ENCODE assay signal across 17 cellular contexts in the genomic region with DNA sequence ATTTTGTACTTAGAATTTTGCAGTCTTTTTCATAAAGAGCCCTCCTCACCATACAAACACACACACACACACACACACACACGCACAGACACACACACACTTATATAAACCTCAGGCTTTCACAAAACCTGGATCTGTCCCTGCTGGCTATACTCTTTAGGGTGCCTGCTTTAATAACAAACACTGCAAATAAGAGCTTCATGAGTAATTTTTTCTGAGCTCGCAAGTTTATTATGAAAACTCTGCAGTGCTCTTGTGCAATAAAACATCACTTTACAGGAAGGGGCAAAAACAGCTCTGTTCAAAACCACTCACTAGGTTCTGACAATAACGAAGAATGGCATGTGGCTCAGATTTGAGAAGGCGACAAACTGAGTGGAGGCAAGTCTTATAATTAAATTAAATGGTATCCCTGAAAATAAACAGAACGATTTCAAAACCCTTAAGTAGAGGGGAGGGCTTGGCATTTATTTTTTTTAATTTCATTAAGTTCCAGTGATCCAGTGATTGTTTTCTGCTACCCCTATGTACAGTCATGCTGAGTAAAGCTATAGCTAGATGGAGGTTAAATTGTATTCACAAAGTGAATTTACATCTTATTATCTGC. TPM values are rescaled to one million over a fixed set of nuclear protein-coding genes. Genes with fewer than 3 reads are reported as not detected.
DNase-seq lines count a peak whose midpoint lies in the region; ATAC-seq and TF ChIP-seq lines count a peak whose summit lies in the region.
"Had no signal": no experiment of that assay in that cellular context is flagged by ENCODE, and none has a peak within 500 bp of the region (broad histone marks: within the 10 kb centered on the region; RNA-seq: fewer than 3 reads in every experiment).

No MANE protein-coding gene starts in this region.

- in situ Hi-C loops in GM13976 (cut with MboI; ENCODE audit: low sequenced_read_pairs, unreplicated experiment): loop anchor here (25.0 kb wide), 1 partner anchor 325 kb away; no protein-coding TSS in a partner anchor

- no peak overlapping the region for H3K27ac ChIP-seq in A673 (ENCODE audit: low read depth, low read length, poor library complexity, severe bottlenecking)
- H3K27ac ChIP-seq in coronary artery: no peak overlapping the region
- H3K27ac ChIP-seq: colonic mucosa, foreskin keratinocyte had no signal

- no peaks in the 10 kb centered on the region for H3K9me3 ChIP-seq in A673 (ENCODE audit: low read depth, low read length, poor library complexity, severe bottlenecking)
- H3K9me3 ChIP-seq: colonic mucosa had no signal

- intact Hi-C loops in A673 (cut with micrococcal nuclease; ENCODE audit: unreplicated experiment): no loop called here
- intact Hi-C loops in activated CD8-positive, alpha-beta T cell treated with anti-CD3 and anti-CD28 coated beads for 36 hours (cut with micrococcal nuclease): no loop called here

- TF ChIP-seq CTCF in A673 (conservative IDR thresholded peaks at IDR 0.05; ENCODE audit: low read depth, low read length) (no peak), HFFc6 (IDR thresholded peaks at IDR 0.05) (no peak), coronary artery (IDR thresholded peaks at IDR 0.05) (no peak), GM13976 (IDR thresholded peaks at IDR 0.05; ENCODE audit: borderline replicate concordance, control extremely low read depth, extremely low read depth, insufficient read depth, missing control alignments) (no peak)
- TF ChIP-seq CTCF in activated CD8-positive, alpha-beta T cell treated with anti-CD3 and anti-CD28 coated beads for 36 hours (IDR thresholded peaks at IDR 0.05): no peak

- H3K9me3 Mint-ChIP-seq in HFFc6: no peaks in the 10 kb centered on the region
- H3K9me3 Mint-ChIP-seq in activated CD8-positive, alpha-beta T cell treated with anti-CD3 and anti-CD28 coated beads for 36 hours: no peaks in the 10 kb centered on the region
- H3K9me3 Mint-ChIP-seq: activated naive CD4-positive, alpha-beta T cell treated with anti-CD3 and anti-CD28 coated beads for 36 hours; immature natural killer cell; mesothelial cell of epicardium; type B pancreatic cell had no signal

- no peak overlapping the region for H3K4me3 ChIP-seq in A673 (ENCODE audit: low read depth, low read length, poor library complexity, severe bottlenecking)
- no peak overlapping the region for H3K4me3 ChIP-seq in coronary artery
- H3K4me3 ChIP-seq: colonic mucosa had no signal

- H3K36me3 Mint-ChIP-seq in HFFc6 (ENCODE audit: low read depth): no peaks in the 10 kb centered on the region
- H3K36me3 Mint-ChIP-seq in activated CD8-positive, alpha-beta T cell treated with anti-CD3 and anti-CD28 coated beads for 36 hours (ENCODE audit: low read depth): no peaks in the 10 kb centered on the region
- H3K36me3 Mint-ChIP-seq: immature natural killer cell, mesothelial cell of epicardium, type B pancreatic cell had no signal

- no peak for ATAC-seq in activated CD8-positive, alpha-beta T cell treated with anti-CD3 and anti-CD28 coated beads for 36 hours
- ATAC-seq: foreskin keratinocyte had no signal

- H3K36me3 ChIP-seq in A673 (ENCODE audit: insufficient read depth, low read length, poor library complexity, severe bottlenecking): no peaks in the 10 kb centered on the region
- H3K36me3 ChIP-seq: colonic mucosa had no signal

- POLR2A ChIA-PET in A673 (lab: Charles Lee; ENCODE audit: low non-redundant PET): no interaction called here
- POLR2A ChIA-PET in activated CD8-positive, alpha-beta T cell treated with anti-CD3 and anti-CD28 coated beads for 36 hours (lab: Charles Lee): no interaction called here
- POLR2A ChIA-PET in HEK293T (lab: Yijun Ruan, JAX): no interaction called here

- H3K4me1 Mint-ChIP-seq in HFFc6 (ENCODE audit: low read depth): peaks cover 20% of the 10 kb centered on the region
- H3K4me1 Mint-ChIP-seq in activated CD8-positive, alpha-beta T cell treated with anti-CD3 and anti-CD28 coated beads for 36 hours (ENCODE audit: low read depth): no peaks in the 10 kb centered on the region
- H3K4me1 Mint-ChIP-seq: immature natural killer cell had no signal

- H3K4me1 ChIP-seq in A673 (ENCODE audit: insufficient read depth, low read length, poor library complexity, severe bottlenecking): no peaks in the 10 kb centered on the region
- H3K4me1 ChIP-seq: colonic mucosa had no signal

- peaks cover 8% of the 10 kb centered on the region for H3K27me3 Mint-ChIP-seq in HFFc6 (ENCODE audit: insufficient read depth)
- H3K27me3 Mint-ChIP-seq in activated CD8-positive, alpha-beta T cell treated with anti-CD3 and anti-CD28 coated beads for 36 hours: no peaks in the 10 kb centered on the region
- H3K27me3 Mint-ChIP-seq: type B pancreatic cell had no signal

- no TSS peak for BruUV-seq in A673 (replicated peaks; lab: Mats Ljungman, UMichigan)

- H3K27me3 ChIP-seq in A673 (replicated peaks; ENCODE audit: insufficient read depth, low read depth, low read length, poor library complexity): no peaks in the 10 kb centered on the region
- H3K27me3 ChIP-seq: colonic mucosa, foreskin keratinocyte had no signal

- CTCF ChIA-PET in A673 (lab: Charles Lee) (interaction anchor here (1.3 kb wide), 1 partner anchor 12 kb away, joined by 3 read pairs; no protein-coding TSS in a partner anchor), HEK293T (lab: Yijun Ruan, JAX) (interaction anchor here (1.1 to 1.2 kb wide), 2 partner anchors 12 to 88 kb away, joined by 4 to 6 read pairs; no protein-coding TSS in a partner anchor)
- CTCF ChIA-PET in activated CD8-positive, alpha-beta T cell treated with anti-CD3 and anti-CD28 coated beads for 36 hours (lab: Charles Lee): interaction anchor here (1.0 to 9.6 kb wide), 2 partner anchors 11 to 14 kb away, joined by 3 to 105 read pairs; no protein-coding TSS in a partner anchor

- peak overlapping the region; percentile 39 for H3K27ac Mint-ChIP-seq in HFFc6
- H3K27ac Mint-ChIP-seq in activated CD8-positive, alpha-beta T cell treated with anti-CD3 and anti-CD28 coated beads for 36 hours: no peak overlapping the region
- H3K27ac Mint-ChIP-seq: activated naive CD4-positive, alpha-beta T cell treated with anti-CD3 and anti-CD28 coated beads for 36 hours; immature natural killer cell; mesothelial cell of epicardium; type B pancreatic cell had no signal

- H3K4me3 Mint-ChIP-seq in HFFc6: no peak overlapping the region
- H3K4me3 Mint-ChIP-seq in activated CD8-positive, alpha-beta T cell treated with anti-CD3 and anti-CD28 coated beads for 36 hours: no peak overlapping the region
- H3K4me3 Mint-ChIP-seq: activated naive CD4-positive, alpha-beta T cell treated with anti-CD3 and anti-CD28 coated beads for 36 hours; immature natural killer cell; mesothelial cell of epicardium; type B pancreatic cell had no signal

- peak; percentile 21 for DNase-seq in A673 (ENCODE audit: low spot score)
- DNase-seq in HFFc6: peak; percentile 59
- DNase-seq in amniotic epithelial cell (ENCODE audit: low read depth): peak; percentile 81
- peak; percentile 90 for DNase-seq in iris pigment epithelial cell (ENCODE audit: low read depth)
- no peak for DNase-seq in coronary artery (ENCODE audit: low spot score)
- no peak for DNase-seq in activated CD8-positive, alpha-beta T cell treated with anti-CD3 and anti-CD28 coated beads for 36 hours
- no peak for DNase-seq in HEK293T (ENCODE audit: extremely low spot score)
- no peak for DNase-seq in GM13976 (ENCODE audit: low spot score)
- DNase-seq: activated naive CD4-positive, alpha-beta T cell treated with anti-CD3 and anti-CD28 coated beads for 36 hours; colonic mucosa; DMS79 treated with DMSO at 0.1 percent for 48 hours; foreskin keratinocyte; immature natural killer cell; NCI-H146; nucleus accumbens had no signal

TF ChIP-seq in HEK293T, 16 proteins besides CTCF, POLR2A, EP300 and RAD21:
- TF ChIP-seq FOXK2 (IDR thresholded peaks at IDR 0.05) (no peak), CTBP1 (IDR thresholded peaks at IDR 0.05; ENCODE audit: borderline replicate concordance) (no peak), LEF1 (IDR thresholded peaks at IDR 0.05; ENCODE audit: borderline replicate concordance) (no peak), NFRKB (IDR thresholded peaks at IDR 0.05) (no peak), ELF4 (IDR thresholded peaks at IDR 0.05) (no peak)

RNA-seq across cellular contexts. Expression of gene CTPS1, which starts 42.5 kb away (rescaled TPM):
- 126 and 139 TPM in 2 replicates for total RNA-seq in A673 (2021)
- total RNA-seq in HFFc6 (2021; fragmentation: NEBNext Ultra II Directional; extraction: Animal tissue kit (Norgen Biotek cat#: 25700)): 100 to 1,000 TPM in 1 of 6 experiments, 10 to 100 TPM in 5; 89.3 to 125 (median 91.6) TPM
- 100 to 1,000 TPM; 100 to 102 TPM for total RNA-seq in activated CD8-positive, alpha-beta T cell treated with anti-CD3 and anti-CD28 coated beads for 36 hours

Comparison
In these comparisons a context has a peak if more than half of its experiments do, and no peak if none do; other contexts are left out.
1. DNase-seq: peak in A673 (single experiment), HFFc6 (single experiment), amniotic epithelial cell (single experiment) and iris pigment epithelial cell (single experiment); none in coronary artery (single experiment), activated CD8-positive, alpha-beta T cell treated with anti-CD3 and anti-CD28 coated beads for 36 hours (single experiment), HEK293T (single experiment) and GM13976 (single experiment).